Comparison of ENCODE assay signal across 33 cellular contexts in genomic region chr6:69627625-69628024, GRCh38.
"Had no signal": no experiment of that assay in that cellular context is flagged by ENCODE, and none has a peak within 500 bp of the region (broad histone marks: within the 10 kb centered on the region; RNA-seq: fewer than 3 reads in every experiment).

No MANE protein-coding gene starts in this region.

- H3K4me3 ChIP-seq: adrenal gland, ascending aorta, body of pancreas, breast epithelium, cardiac muscle cell had no signal

- H3K27me3 ChIP-seq: adrenal gland, ascending aorta, body of pancreas, brain microvascular endothelial cell, breast epithelium, cardiac muscle cell had no signal

- DNase-seq: activated effector memory CD4-positive, alpha-beta T cell treated with anti-CD3 and anti-CD28 coated beads, Interleukin-2, amount 50 U/mL, for 16 hours; activated effector memory CD4-positive, alpha-beta T cell treated with Interleukin-2 at 50 U/mL for 16 hours; activated gamma-delta T cell; activated gamma-delta T cell treated with Interleukin-2 at 50 U/mL for 16 hours; activated naive CD4-positive, alpha-beta T cell; activated naive CD4-positive, alpha-beta T cell treated with anti-CD3 and anti-CD28 coated beads for 36 hours; activated naive CD4-positive, alpha-beta T cell treated with anti-CD3 and anti-CD28 coated beads, Interleukin-2, amount 10 ng/mL, durations not matched to agents 7 days and 5 days; activated naive CD4-positive, alpha-beta T cell treated with anti-CD3 and anti-CD28 coated beads, Interleukin-2, amount 50 U/mL, for 16 hours; activated naive CD4-positive, alpha-beta T cell treated with Interleukin-2 at 50 U/mL for 16 hours; activated naive CD8-positive, alpha-beta T cell treated with anti-CD3 and anti-CD28 coated beads for 36 hours; activated naive CD8-positive, alpha-beta T cell treated with anti-CD3 and anti-CD28 coated beads, Interleukin-2, amount 10 ng/mL, durations not matched to agents 7 days and 5 days; activated naive CD8-positive, alpha-beta T cell treated with anti-CD3 and anti-CD28 coated beads, Interleukin-2, amount 50 U/mL, for 24 hours; activated T-cell treated with anti-CD3 and anti-CD28 coated beads, Interleukin-2, amount 50 U/mL, for 24 hours; activated T-cell treated with anti-CD3 and anti-CD28 coated beads, Interleukin-2, amount 50 U/mL, for 4 hours; activated T-cell treated with anti-CD3 and anti-CD28 coated beads, Interleukin-2, amount 50 U/mL, for 48 hours; activated T-cell treated with anti-CD3 and anti-CD28 coated beads, Interleukin-2, amount 50 U/mL, for 72 hours; adrenal gland; amniotic stem cell; amygdala; anterior cingulate cortex; aorta; body of pancreas; brain microvascular endothelial cell; caudate nucleus; central memory CD4-positive, alpha-beta T cell; cerebellar nuclear complex had no signal

- H3K9me3 ChIP-seq: adrenal gland, ascending aorta, body of pancreas, breast epithelium had no signal

- H3K27ac ChIP-seq: adrenal gland, ascending aorta, body of pancreas, brain microvascular endothelial cell, breast epithelium, cardiac muscle cell had no signal

- FAIRE-seq: astrocyte, bronchial epithelial cell had no signal

- ATAC-seq: activated naive CD4-positive, alpha-beta T cell treated with anti-CD3 and anti-CD28 coated beads, Interleukin-2, amount 50 U/mL, for 72 hours; activated naive CD8-positive, alpha-beta T cell treated with anti-CD3 and anti-CD28 coated beads, Interleukin-2, amount 50 U/mL, for 24 hours; activated T-cell treated with anti-CD3 and anti-CD28 coated beads, Interleukin-2, amount 50 U/mL, for 4 hours; activated T-cell treated with anti-CD3 and anti-CD28 coated beads, Interleukin-2, amount 50 U/mL, for 72 hours; activated T-helper 17 cell treated with anti-CD3 and anti-CD28 coated beads, Interleukin-2, amount 50 U/mL, for 72 hours; body of pancreas had no signal

- H3K36me3 ChIP-seq: adrenal gland, ascending aorta, brain microvascular endothelial cell, breast epithelium, cardiac muscle cell had no signal

- H3K4me1 ChIP-seq: adrenal gland, ascending aorta, body of pancreas, breast epithelium had no signal
